ENCODE assay signal across 9 cellular contexts in the genomic region with DNA sequence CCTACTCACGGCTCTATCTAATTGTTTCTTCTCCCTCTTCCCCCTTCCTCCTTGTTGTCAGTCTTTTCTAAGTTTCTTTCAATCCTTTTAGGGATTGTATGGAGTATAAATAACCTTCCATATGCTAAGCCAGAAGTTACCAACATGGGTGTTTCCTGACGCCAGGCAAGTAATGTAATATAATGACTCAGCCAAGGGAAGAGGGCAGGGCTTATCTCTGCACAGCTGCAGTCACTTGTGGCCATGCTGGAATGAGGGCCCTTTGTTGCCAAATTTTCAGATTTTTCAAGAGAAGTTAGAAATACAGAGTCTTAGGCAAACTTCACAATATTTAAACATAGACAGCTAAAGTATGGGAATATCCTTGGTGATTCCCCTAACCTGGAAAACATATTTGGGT.
DNase-seq lines count a peak whose midpoint lies in the region; ATAC-seq lines count a peak whose summit lies in the region.
"Had no signal": no experiment of that assay in that cellular context is flagged by ENCODE, and none has a peak within 500 bp of the region (broad histone marks: within the 10 kb centered on the region; RNA-seq: fewer than 3 reads in every experiment).

No MANE protein-coding gene starts in this region.

- no peaks in the 10 kb centered on the region for H3K27me3 Mint-ChIP-seq in activated naive CD8-positive, alpha-beta T cell treated with anti-CD3 and anti-CD28 coated beads, Interleukin-2, amount 10 ng/mL, durations not matched to agents 7 days and 5 days

- H3K4me1 Mint-ChIP-seq in activated naive CD8-positive, alpha-beta T cell treated with anti-CD3 and anti-CD28 coated beads, Interleukin-2, amount 10 ng/mL, durations not matched to agents 7 days and 5 days = peaks cover 57% of the 10 kb centered on the region

- DNase-seq in Daoy (ENCODE audit: low read depth) (peak; percentile 86), LHCN-M2 (ENCODE audit: low read depth) (peak; percentile 0), myocyte (ENCODE audit: low read depth) (peak; percentile 15), anterior cingulate cortex (lab: John Stamatoyannopoulos, UW) (no peak), NCI-H146 treated with DMSO at 0.1 percent for 48 hours (lab: John Stamatoyannopoulos, UW; ENCODE audit: unreplicated experiment) (no peak)
- no peak for DNase-seq in activated naive CD8-positive, alpha-beta T cell treated with anti-CD3 and anti-CD28 coated beads, Interleukin-2, amount 10 ng/mL, durations not matched to agents 7 days and 5 days
- DNase-seq: sigmoid colon had no signal

- peak; percentile 46 for ATAC-seq in activated naive CD8-positive, alpha-beta T cell treated with anti-CD3 and anti-CD28 coated beads, Interleukin-2, amount 10 ng/mL, durations not matched to agents 7 days and 5 days (ENCODE audit: low read depth)
- ATAC-seq in HG02678 (IDR thresholded peaks at IDR 0.05; ENCODE audit: unreplicated experiment) (no peak), GM21619 (IDR thresholded peaks at IDR 0.05; ENCODE audit: unreplicated experiment) (no peak)

- POLR2A ChIA-PET in activated naive CD8-positive, alpha-beta T cell treated with anti-CD3 and anti-CD28 coated beads, Interleukin-2, amount 10 ng/mL, durations not matched to agents 7 days and 5 days (lab: Charles Lee) = interaction anchor here (2.4 kb wide), 1 partner anchor 99 kb away, joined by 7 read pairs; no protein-coding TSS in a partner anchor

- peak overlapping the region; percentile 95 for H3K27ac Mint-ChIP-seq in activated naive CD8-positive, alpha-beta T cell treated with anti-CD3 and anti-CD28 coated beads, Interleukin-2, amount 10 ng/mL, durations not matched to agents 7 days and 5 days

- H3K9me3 Mint-ChIP-seq in activated naive CD8-positive, alpha-beta T cell treated with anti-CD3 and anti-CD28 coated beads, Interleukin-2, amount 10 ng/mL, durations not matched to agents 7 days and 5 days = peaks cover 3% of the 10 kb centered on the region

- peaks cover 6% of the 10 kb centered on the region for H3K36me3 Mint-ChIP-seq in activated naive CD8-positive, alpha-beta T cell treated with anti-CD3 and anti-CD28 coated beads, Interleukin-2, amount 10 ng/mL, durations not matched to agents 7 days and 5 days

- H3K4me3 Mint-ChIP-seq in activated naive CD8-positive, alpha-beta T cell treated with anti-CD3 and anti-CD28 coated beads, Interleukin-2, amount 10 ng/mL, durations not matched to agents 7 days and 5 days = peak overlapping the region; percentile 65

Comparison
In these comparisons a context has a peak if more than half of its experiments do, and no peak if none do; other contexts are left out.
1. DNase-seq: peak in Daoy (single experiment), LHCN-M2 (single experiment) and myocyte (single experiment); none in activated naive CD8-positive, alpha-beta T cell treated with anti-CD3 and anti-CD28 coated beads, Interleukin-2, amount 10 ng/mL, durations not matched to agents 7 days and 5 days (single experiment), anterior cingulate cortex (0 of 58) and NCI-H146 treated with DMSO at 0.1 percent for 48 hours (single experiment).